In genomic region chr11:2929511-2929879, GRCh38 we compare ENCODE assay signal across 9 cellular contexts. TPM values are rescaled to one million over a fixed set of nuclear protein-coding genes. Genes with fewer than 3 reads are reported as not detected.
DNase-seq lines count a peak whose midpoint lies in the region; ATAC-seq, FAIRE-seq and TF ChIP-seq lines count a peak whose summit lies in the region.
"Had no signal": no experiment of that assay in that cellular context is flagged by ENCODE, and none has a peak within 500 bp of the region (broad histone marks: within the 10 kb centered on the region; RNA-seq: fewer than 3 reads in every experiment).

No MANE protein-coding gene starts in this region.

- H3K4me3 ChIP-seq in BJ (ENCODE audit: low read depth, low read length) (peak overlapping the region; percentile 90), heart right ventricle (peak overlapping the region in 9 of 10 donors; percentile 40 to 65 (median 55)), small intestine (ENCODE audit: low read depth in 1 of 2, low read length in 2 of 2) (peak overlapping the region in 1 of 2 donors; percentile 93)

- H3K27ac ChIP-seq in heart right ventricle: peak overlapping the region in 2 of 10 donors; percentile 10 to 84
- H3K27ac ChIP-seq in small intestine (ENCODE audit: low read depth in 1 of 2, low read length in 1 of 2): peak overlapping the region; percentile 98 to 100

- FAIRE-seq in small intestine (lab: Jason Lieb, UNC): no peak
- FAIRE-seq: islet of Langerhans had no signal

- H3K27ac Mint-ChIP-seq in IgD-negative memory B cell: no peak overlapping the region
- no peak overlapping the region for H3K27ac Mint-ChIP-seq in activated T-helper 1 cell treated with anti-CD3 and anti-CD28 coated beads, Interleukin-12 subunit alpha, Interleukin-12 subunit beta, Interleukin-2, Interleukin-4 antibody, amounts not matched to agents 30 ng/mL and 10 ng/mL and 1 ng/mL, durations not matched to agents 14 hours and 24 hours and 36 hours

- H3K36me3 ChIP-seq in BJ (ENCODE audit: control insufficient read depth, insufficient read depth, low read length) (no peaks in the 10 kb centered on the region), heart right ventricle (no peaks in the 10 kb centered on the region), small intestine (ENCODE audit: control insufficient read depth in 2 of 2, insufficient read depth in 2 of 2, low read length in 2 of 2) (no peaks in the 10 kb centered on the region)

- no peaks in the 10 kb centered on the region for H3K9me3 Mint-ChIP-seq in IgD-negative memory B cell
- no peaks in the 10 kb centered on the region for H3K9me3 Mint-ChIP-seq in activated T-helper 1 cell treated with anti-CD3 and anti-CD28 coated beads, Interleukin-12 subunit alpha, Interleukin-12 subunit beta, Interleukin-2, Interleukin-4 antibody, amounts not matched to agents 30 ng/mL and 10 ng/mL and 1 ng/mL, durations not matched to agents 14 hours and 24 hours and 36 hours

- H3K9me3 ChIP-seq in heart right ventricle: no peaks in the 10 kb centered on the region
- H3K9me3 ChIP-seq in small intestine (ENCODE audit: control insufficient read depth, low read depth): no peaks in the 10 kb centered on the region

- peaks cover 28% of the 10 kb centered on the region for H3K27me3 Mint-ChIP-seq in IgD-negative memory B cell
- peaks cover 12% of the 10 kb centered on the region for H3K27me3 Mint-ChIP-seq in activated T-helper 1 cell treated with anti-CD3 and anti-CD28 coated beads, Interleukin-12 subunit alpha, Interleukin-12 subunit beta, Interleukin-2, Interleukin-4 antibody, amounts not matched to agents 30 ng/mL and 10 ng/mL and 1 ng/mL, durations not matched to agents 14 hours and 24 hours and 36 hours (ENCODE audit: insufficient read depth)

- CTCF ChIA-PET in BJ (lab: Yijun Ruan, JAX): interaction anchor here (0.8 to 3.2 kb wide), 11 partner anchors 9 to 398 kb away, joined by 3 to 22 read pairs (median 6); no protein-coding TSS in a partner anchor

- DNase-seq in BJ (ENCODE audit: low read depth): no peak
- peak; percentile 47 for DNase-seq in activated T-helper 1 cell treated with anti-CD3 and anti-CD28 coated beads, Interleukin-12 subunit alpha, Interleukin-12 subunit beta, Interleukin-2, Interleukin-4 antibody, amounts not matched to agents 30 ng/mL and 10 ng/mL and 1 ng/mL, durations not matched to agents 14 hours and 24 hours and 36 hours (ENCODE audit: low spot score)
- DNase-seq in heart right ventricle: peak in 1 of 2 donors; percentile 50
- peak; percentile 86 for DNase-seq in small intestine
- DNase-seq in NCI-H1930 (lab: John Stamatoyannopoulos, UW): no peak
- no peak for DNase-seq in NCI-H146 treated with DMSO at 0.1 percent for 48 hours (lab: John Stamatoyannopoulos, UW; ENCODE audit: unreplicated experiment)

- peaks cover 9 to 46% (median 23%) of the 10 kb centered on the region in 9 donors for H3K4me1 ChIP-seq in heart right ventricle
- H3K4me1 ChIP-seq in small intestine (ENCODE audit: control insufficient read depth in 2 of 2, insufficient read depth in 1 of 2, low read depth in 1 of 2, low read length in 1 of 2): peaks cover 0 to 6% of the 10 kb centered on the region in 2 donors

- POLR2A ChIA-PET in BJ (lab: Charles Lee): interaction anchor here (0.6 to 0.9 kb wide), 2 partner anchors 120 to 230 kb away, joined by 3 read pairs; partner anchors contain the start of gene KCNQ1OT1

- intact Hi-C loops in activated T-helper 1 cell treated with anti-CD3 and anti-CD28 coated beads, Interleukin-12 subunit alpha, Interleukin-12 subunit beta, Interleukin-2, Interleukin-4 antibody, amounts not matched to agents 30 ng/mL and 10 ng/mL and 1 ng/mL, durations not matched to agents 14 hours and 24 hours and 36 hours (cut with micrococcal nuclease): loop anchor here (1.0 kb wide), 2 partner anchors 27 to 529 kb away; partner anchors contain the start of gene TSSC4
- intact Hi-C loops in heart right ventricle (cut with DNase I): no loop called here

- peak overlapping the region; percentile 27 to 92 (median 85) for H3K4me3 Mint-ChIP-seq in IgD-negative memory B cell
- H3K4me3 Mint-ChIP-seq in activated T-helper 1 cell treated with anti-CD3 and anti-CD28 coated beads, Interleukin-12 subunit alpha, Interleukin-12 subunit beta, Interleukin-2, Interleukin-4 antibody, amounts not matched to agents 30 ng/mL and 10 ng/mL and 1 ng/mL, durations not matched to agents 14 hours and 24 hours and 36 hours: peak overlapping the region; percentile 78

- no peaks in the 10 kb centered on the region for H3K36me3 Mint-ChIP-seq in IgD-negative memory B cell
- no peaks in the 10 kb centered on the region for H3K36me3 Mint-ChIP-seq in activated T-helper 1 cell treated with anti-CD3 and anti-CD28 coated beads, Interleukin-12 subunit alpha, Interleukin-12 subunit beta, Interleukin-2, Interleukin-4 antibody, amounts not matched to agents 30 ng/mL and 10 ng/mL and 1 ng/mL, durations not matched to agents 14 hours and 24 hours and 36 hours (ENCODE audit: low read depth)

- peaks cover 9 to 10% (median 10%) of the 10 kb centered on the region in 3 donors for H3K4me1 Mint-ChIP-seq in IgD-negative memory B cell
- H3K4me1 Mint-ChIP-seq in activated T-helper 1 cell treated with anti-CD3 and anti-CD28 coated beads, Interleukin-12 subunit alpha, Interleukin-12 subunit beta, Interleukin-2, Interleukin-4 antibody, amounts not matched to agents 30 ng/mL and 10 ng/mL and 1 ng/mL, durations not matched to agents 14 hours and 24 hours and 36 hours (ENCODE audit: low read depth): peaks cover 15% of the 10 kb centered on the region

- peak in 5 of 8 donors; percentile 10 to 48 (median 33) for ATAC-seq in heart right ventricle
- ATAC-seq in HG02981 (IDR thresholded peaks at IDR 0.05; ENCODE audit: unreplicated experiment): no peak

- WGBS in heart right ventricle, 2 donors: 1 to 2% methylated on average over 39 to 44 of the region's 46 CpGs
- 1% methylated on average over 22 to 46 of the region's 46 CpGs for WGBS in small intestine, 3 donors

- H3K27me3 ChIP-seq in BJ (ENCODE audit: control insufficient read depth, insufficient read depth, low read length) (no peaks in the 10 kb centered on the region), heart right ventricle (peaks cover 0 to 51% (median 39%) of the 10 kb centered on the region in 7 donors), small intestine (ENCODE audit: control insufficient read depth in 2 of 2, insufficient read depth in 2 of 2, low read length in 2 of 2) (no peaks in the 10 kb centered on the region)

- TF ChIP-seq CTCF in BJ (IDR thresholded peaks at IDR 0.05; ENCODE audit: insufficient read depth, low read depth, low read length) (no peak), heart right ventricle (IDR thresholded peaks at IDR 0.05) (no peak)

RNA-seq across cellular contexts. Expression of gene PHLDA2, which starts 0.3 kb away (rescaled TPM):
- 12.8 and 13.7 TPM in 2 replicates for polyA plus RNA-seq in BJ (2011; rRNA removed)
- polyA minus RNA-seq in BJ (2011; rRNA and poly(A)+ RNA removed): 3.3 and 5.3 TPM in 2 replicates
- not detected for polyA plus RNA-seq in IgD-negative memory B cell
- total RNA-seq in activated T-helper 1 cell treated with anti-CD3 and anti-CD28 coated beads, Interleukin-12 subunit alpha, Interleukin-12 subunit beta, Interleukin-2, Interleukin-4 antibody, amounts not matched to agents 30 ng/mL and 10 ng/mL and 1 ng/mL, durations not matched to agents 14 hours and 24 hours and 36 hours: 25.7 and 28.0 TPM in 2 replicates
- 1 to 10 TPM in 3 of 10 donors, under 1 TPM in 6, not detected in 1; 0.39 to 2.8 (median 0.80) TPM for total RNA-seq in heart right ventricle
- polyA plus RNA-seq in heart right ventricle: 10 to 100 TPM in 1 of 2 donors, 1 to 10 TPM in 1; 1.6 to 14.2 TPM
- 10 to 100 TPM; 21.8 to 55.1 (median 28.6) TPM for polyA plus RNA-seq in small intestine

RNA-seq across cellular contexts. Expression of gene CDKN1C, which starts 43.9 kb away (rescaled TPM):
- 2.1 and 2.5 TPM in 2 replicates for polyA plus RNA-seq in BJ (2011; rRNA removed)
- 0.33 and 0.41 TPM in 2 replicates for polyA minus RNA-seq in BJ (2011; rRNA and poly(A)+ RNA removed)
- polyA plus RNA-seq in IgD-negative memory B cell: not detected
- total RNA-seq in activated T-helper 1 cell treated with anti-CD3 and anti-CD28 coated beads, Interleukin-12 subunit alpha, Interleukin-12 subunit beta, Interleukin-2, Interleukin-4 antibody, amounts not matched to agents 30 ng/mL and 10 ng/mL and 1 ng/mL, durations not matched to agents 14 hours and 24 hours and 36 hours: 3.1 and 3.9 TPM in 2 replicates
- total RNA-seq in heart right ventricle: 10 to 100 TPM; 16.9 to 48.0 (median 25.4) TPM
- polyA plus RNA-seq in heart right ventricle: 10 to 100 TPM; 50.3 to 55.3 TPM
- polyA plus RNA-seq in small intestine: 10 to 100 TPM in 1 of 3 donors, 1 to 10 TPM in 2; 4.0 to 29.7 (median 5.7) TPM

Comparison
In these comparisons a context has a peak if more than half of its experiments do, and no peak if none do; other contexts are left out.
1. DNase-seq: peak in activated T-helper 1 cell treated with anti-CD3 and anti-CD28 coated beads, Interleukin-12 subunit alpha, Interleukin-12 subunit beta, Interleukin-2, Interleukin-4 antibody, amounts not matched to agents 30 ng/mL and 10 ng/mL and 1 ng/mL, durations not matched to agents 14 hours and 24 hours and 36 hours (single experiment) and small intestine (single experiment); none in BJ (single experiment), NCI-H1930 (0 of 2) and NCI-H146 treated with DMSO at 0.1 percent for 48 hours (single experiment).